ENCODE assay signal across 15 cellular contexts in the genomic region with DNA sequence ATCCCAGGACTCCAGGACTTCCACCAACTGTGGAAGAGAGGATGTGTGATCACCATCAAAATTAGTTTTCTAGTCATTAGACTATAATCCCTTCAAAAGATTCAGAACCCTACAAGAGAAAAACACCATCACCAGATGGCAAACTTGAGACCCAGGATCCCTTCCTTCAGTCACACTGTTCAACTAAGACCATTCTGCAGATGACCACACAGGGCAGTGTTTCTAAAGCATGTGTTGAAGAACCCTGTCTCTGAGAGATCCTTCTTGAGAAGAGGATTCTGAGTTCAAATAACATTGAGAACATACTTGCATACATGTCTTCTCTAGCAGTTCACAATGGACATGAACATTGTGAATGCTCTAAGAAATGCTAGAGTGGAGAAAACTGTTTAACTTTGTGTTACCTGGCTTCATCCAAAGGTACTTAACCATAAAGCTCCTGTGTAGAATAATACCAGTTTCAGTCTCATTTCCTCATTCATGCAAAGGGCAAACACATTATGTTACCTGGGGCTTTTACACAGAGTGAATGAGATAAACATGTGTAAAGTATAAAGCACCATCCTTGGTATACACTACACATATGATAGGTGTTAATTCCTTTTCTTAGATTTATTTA. TPM values are rescaled to one million over a fixed set of nuclear protein-coding genes. Genes with fewer than 3 reads are reported as not detected.
DNase-seq lines count a peak whose midpoint lies in the region; ATAC-seq and TF ChIP-seq lines count a peak whose summit lies in the region.
"Had no signal": no experiment of that assay in that cellular context is flagged by ENCODE, and none has a peak within 500 bp of the region (broad histone marks: within the 10 kb centered on the region; RNA-seq: fewer than 3 reads in every experiment).

No MANE protein-coding gene starts in this region.

- no peaks in the 10 kb centered on the region for H3K9me3 ChIP-seq in gastrocnemius medialis
- H3K9me3 ChIP-seq in H9 (ENCODE audit: control insufficient read depth, low read depth, low read length): no peaks in the 10 kb centered on the region
- H3K9me3 ChIP-seq in stomach: no peaks in the 10 kb centered on the region
- H3K9me3 ChIP-seq: uterus had no signal

- H2AK5ac ChIP-seq in H9 (ENCODE audit: insufficient read length, low read length): no peak overlapping the region

- no peaks in the 10 kb centered on the region for H4K20me1 ChIP-seq in H9 (ENCODE audit: control insufficient read depth, insufficient read depth, insufficient read length)

- TF ChIP-seq EP300 in stomach (IDR thresholded peaks at IDR 0.05): no peak

- no peak overlapping the region for H3K4ac ChIP-seq in H9 (ENCODE audit: low read depth, low read length)

- no peak overlapping the region for H2BK5ac ChIP-seq in H9 (ENCODE audit: insufficient read length, low read length)

- H3K4me3 ChIP-seq in gastrocnemius medialis: no peak overlapping the region
- H3K4me3 ChIP-seq in stomach: no peak overlapping the region
- H3K4me3 ChIP-seq: uterus had no signal

- H3K27ac ChIP-seq in gastrocnemius medialis (no peak overlapping the region), H9 (ENCODE audit: insufficient read length, low read depth, low read length) (no peak overlapping the region), stomach (no peak overlapping the region)
- H3K27ac ChIP-seq: uterus had no signal

- H4K8ac ChIP-seq in H9 (replicated peaks; ENCODE audit: insufficient read length, low read depth, low read length): no peak overlapping the region

- DNase-seq in RKO (ENCODE audit: low spot score): peak; percentile 16
- DNase-seq in gastrocnemius medialis: no peak
- DNase-seq in H9: no peak
- no peak for DNase-seq in activated CD8-positive, alpha-beta memory T cell treated with anti-CD3 and anti-CD28 coated beads, Interleukin-2, amount 50 U/mL, for 48 hours
- DNase-seq in stomach: no peak
- DNase-seq: activated B cell treated with CpG ODN at 0.5 μM for 24 hours; CD8-positive, alpha-beta memory T cell; H7; NCI-H1048; uterus had no signal

- no peak overlapping the region for H3T11ph ChIP-seq in H9 (ENCODE audit: low read length)

- no peak overlapping the region for H3K56ac ChIP-seq in H9 (ENCODE audit: insufficient read length, low read depth, low read length)

- no peak overlapping the region for H3K23ac ChIP-seq in H9 (ENCODE audit: insufficient read length, low read depth, low read length)

- H3K79me2 ChIP-seq in H9 (ENCODE audit: insufficient read depth, low read length): no peaks in the 10 kb centered on the region

- H3K79me1 ChIP-seq in H9 (ENCODE audit: insufficient read depth, low read depth, low read length, poor library complexity, severe bottlenecking): no peaks in the 10 kb centered on the region

- H4K5ac ChIP-seq in H9 (ENCODE audit: insufficient read length, low read depth, low read length): no peak overlapping the region

- no peaks in the 10 kb centered on the region for H3K36me3 ChIP-seq in gastrocnemius medialis
- H3K36me3 ChIP-seq in stomach: no peaks in the 10 kb centered on the region
- H3K36me3 ChIP-seq: uterus had no signal

- no peak overlapping the region for H3K4me2 ChIP-seq in H9 (ENCODE audit: insufficient read depth, insufficient read length, low read length)

- ATAC-seq in GM18502 (IDR thresholded peaks at IDR 0.05; ENCODE audit: poor library complexity, unreplicated experiment) (peak; percentile 83), GM21367 (IDR thresholded peaks at IDR 0.05; ENCODE audit: unreplicated experiment) (peak; percentile 80), HG03045 (IDR thresholded peaks at IDR 0.05; ENCODE audit: unreplicated experiment) (peak; percentile 65), gastrocnemius medialis (no peak)

- H3K9me3 Mint-ChIP-seq in H9: no peaks in the 10 kb centered on the region
- H3K9me3 Mint-ChIP-seq: activated B cell treated with CpG ODN at 0.5 μM for 24 hours; activated naive CD4-positive, alpha-beta T cell treated with anti-CD3 and anti-CD28 coated beads, Interleukin-2, amount 50 U/mL, for 24 hours; CD8-positive, alpha-beta memory T cell had no signal

- in situ Hi-C loops in gastrocnemius medialis (cut with MboI; ENCODE audit: low sequenced_read_pairs in 4 of 4): no loop called here

- H3K14ac ChIP-seq in H9 (ENCODE audit: insufficient read depth, low read length): no peak overlapping the region

- no peaks in the 10 kb centered on the region for H3K23me2 ChIP-seq in H9 (ENCODE audit: insufficient read length, low read depth, low read length, poor library complexity, severe bottlenecking)

- H3K27me3 ChIP-seq in gastrocnemius medialis (peaks cover 0 to 11% (median 0%) of the 10 kb centered on the region in 3 donors), H9 (ENCODE audit: insufficient read depth, low read length) (no peaks in the 10 kb centered on the region; the same call in 1 of the 2 replicates), stomach (no peaks in the 10 kb centered on the region)
- H3K27me3 ChIP-seq: uterus had no signal

- H2BK15ac ChIP-seq in H9 (ENCODE audit: low read depth, low read length): no peak overlapping the region

- H3K4me1 Mint-ChIP-seq in H9: peaks cover 29 to 31% of the 10 kb centered on the region in 2 experiments

- H3K27me3 Mint-ChIP-seq in H9 (ENCODE audit: low read depth): no peaks in the 10 kb centered on the region; the same call in none of the 2 replicates

- H3K27ac Mint-ChIP-seq in H9: no peak overlapping the region
- H3K27ac Mint-ChIP-seq: activated B cell treated with CpG ODN at 0.5 μM for 24 hours; activated naive CD4-positive, alpha-beta T cell treated with anti-CD3 and anti-CD28 coated beads, Interleukin-2, amount 50 U/mL, for 24 hours had no signal

- H2BK20ac ChIP-seq in H9 (ENCODE audit: low read depth, low read length, poor library complexity, severe bottlenecking): no peak overlapping the region

- no peak overlapping the region for H3K9ac ChIP-seq in H9 (ENCODE audit: extremely low read depth, insufficient read length, low read length)

- no peak overlapping the region for H2AFZ ChIP-seq in H9 (ENCODE audit: low read length)

- TF ChIP-seq CTCF in gastrocnemius medialis (IDR thresholded peaks at IDR 0.05 in 4 of 5, conservative IDR thresholded peaks at IDR 0.05 in 1 of 5): no peak
- no peak for TF ChIP-seq CTCF in H9 (conservative IDR thresholded peaks at IDR 0.05)
- no peak for TF ChIP-seq CTCF in stomach (IDR thresholded peaks at IDR 0.05)

- H3K18ac ChIP-seq in H9 (ENCODE audit: insufficient read length, low read depth, low read length): no peak overlapping the region

- H2BK120ac ChIP-seq in H9 (ENCODE audit: low read depth, low read length, poor library complexity, severe bottlenecking): no peak overlapping the region

- TF ChIP-seq POLR2A in gastrocnemius medialis (IDR thresholded peaks at IDR 0.05) (no peak), stomach (IDR thresholded peaks at IDR 0.05) (no peak)

- intact Hi-C loops in gastrocnemius medialis (cut with DNase I; ENCODE audit: low total_unique reads): no loop called here
- intact Hi-C loops in stomach (cut with DNase I; ENCODE audit: low total_unique reads): no loop called here

- no peaks in the 10 kb centered on the region for H3K4me1 ChIP-seq in gastrocnemius medialis
- peaks cover 3% of the 10 kb centered on the region; the same call in 1 of the 2 replicates for H3K4me1 ChIP-seq in H9 (ENCODE audit: insufficient read depth, low read length)
- H3K4me1 ChIP-seq in stomach: peaks cover 0 to 20% (median 6%) of the 10 kb centered on the region in 4 donors
- H3K4me1 ChIP-seq: uterus had no signal

- no peak overlapping the region for H2BK12ac ChIP-seq in H9 (ENCODE audit: insufficient read length, low read depth, low read length)

- no peaks in the 10 kb centered on the region for H3K36me3 Mint-ChIP-seq in H9 (ENCODE audit: insufficient read depth in 1 of 3, low read depth in 3 of 3)
- H3K36me3 Mint-ChIP-seq: activated naive CD4-positive, alpha-beta T cell treated with anti-CD3 and anti-CD28 coated beads, Interleukin-2, amount 50 U/mL, for 24 hours; CD8-positive, alpha-beta memory T cell had no signal

- no peak overlapping the region for H3K4me3 Mint-ChIP-seq in H9
- H3K4me3 Mint-ChIP-seq: activated B cell treated with CpG ODN at 0.5 μM for 24 hours; activated naive CD4-positive, alpha-beta T cell treated with anti-CD3 and anti-CD28 coated beads, Interleukin-2, amount 50 U/mL, for 24 hours; CD8-positive, alpha-beta memory T cell had no signal

- H4K91ac ChIP-seq in H9 (ENCODE audit: insufficient read length, low read depth, low read length): no peak overlapping the region

RNA-seq across cellular contexts. Expression of a gene that starts 2.4 kb away (rescaled TPM):
- total RNA-seq in gastrocnemius medialis: under 1 TPM in 1 of 4 donors, not detected in 3; 0.58 TPM
- total RNA-seq in H9 (2021): not detected in 2 replicates
- 1 to 10 TPM in 1 of 5 donors, not detected in 4; 5.1 TPM for total RNA-seq in stomach
- not detected for polyA plus RNA-seq in stomach
- total RNA-seq: activated B cell treated with CpG ODN at 0.5 μM for 24 hours; CD8-positive, alpha-beta memory T cell; H7; osteocyte had no signal
- polyA plus RNA-seq: CD8-positive, alpha-beta memory T cell had no signal

Comparison
In these comparisons a context has a peak if more than half of its experiments do, and no peak if none do; other contexts are left out.
1. ATAC-seq: peak in GM18502 (single experiment), GM21367 (single experiment) and HG03045 (single experiment); none in gastrocnemius medialis (0 of 2).